Comparison of ENCODE assay signal across 21 cellular contexts in the genomic region with DNA sequence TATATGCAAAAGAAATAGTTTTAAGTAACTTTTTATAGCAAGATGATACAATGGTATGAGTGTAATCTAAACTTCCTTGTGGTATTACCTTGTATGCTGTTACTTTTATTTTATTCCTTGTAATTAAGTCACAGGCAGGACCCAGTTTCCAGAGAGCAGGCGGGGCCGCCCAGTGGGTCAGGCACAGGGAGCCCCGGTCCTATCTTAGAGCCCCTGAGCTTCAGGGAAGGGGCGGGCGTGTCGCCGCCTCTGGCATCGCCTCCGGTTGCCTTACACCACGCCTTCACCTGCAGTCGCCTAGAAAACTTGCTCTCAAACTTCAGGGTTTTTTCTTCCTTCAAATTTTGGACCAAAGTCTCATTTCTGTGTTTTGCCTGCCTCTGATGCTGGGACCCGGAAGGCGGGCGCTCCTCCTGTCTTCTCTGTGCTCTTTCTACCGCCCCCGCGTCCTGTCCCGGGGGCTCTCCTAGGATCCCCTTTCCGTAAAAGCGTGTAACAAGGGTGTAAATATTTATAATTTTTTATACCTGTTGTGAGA. TPM values are rescaled to one million over a fixed set of nuclear protein-coding genes. Genes with fewer than 3 reads are reported as not detected.
DNase-seq lines count a peak whose midpoint lies in the region; TF ChIP-seq lines count a peak whose summit lies in the region.
"Had no signal": no experiment of that assay in that cellular context is flagged by ENCODE, and none has a peak within 500 bp of the region (broad histone marks: within the 10 kb centered on the region; RNA-seq: fewer than 3 reads in every experiment).

No MANE protein-coding gene starts in this region.

- intact Hi-C loops in A673 (cut with micrococcal nuclease; ENCODE audit: unreplicated experiment): no loop called here

- H3K27ac ChIP-seq in A673 (ENCODE audit: low read depth, low read length, poor library complexity, severe bottlenecking): peak overlapping the region; percentile 56
- H3K27ac ChIP-seq in HL-60 (replicated peaks): peak overlapping the region; percentile 62
- H3K27ac ChIP-seq: body of pancreas, coronary artery, epithelial cell of prostate, gastrocnemius medialis had no signal

- TSS peak; percentile 56 for BruUV-seq in A673 (replicated peaks; lab: Mats Ljungman, UMichigan)

- peaks cover 42% of the 10 kb centered on the region for H3K36me3 Mint-ChIP-seq in endothelial cell (ENCODE audit: low read depth, unreplicated experiment)

- no peaks in the 10 kb centered on the region for H3K27me3 ChIP-seq in A673 (replicated peaks; ENCODE audit: insufficient read depth, low read depth, low read length, poor library complexity)
- no peaks in the 10 kb centered on the region for H3K27me3 ChIP-seq in HL-60 (ENCODE audit: insufficient read depth, poor library complexity, severe bottlenecking)
- H3K27me3 ChIP-seq: body of pancreas, gastrocnemius medialis had no signal

- peaks cover 25% of the 10 kb centered on the region for H3K4me1 ChIP-seq in A673 (ENCODE audit: insufficient read depth, low read length, poor library complexity, severe bottlenecking)
- H3K4me1 ChIP-seq: body of pancreas, gastrocnemius medialis had no signal

- H3K4me3 ChIP-seq in A673 (ENCODE audit: low read depth, low read length, poor library complexity, severe bottlenecking) (no peak overlapping the region), HL-60 (replicated peaks; ENCODE audit: insufficient read depth, low read length) (no peak overlapping the region; the same call in 1 of the 2 replicates)
- H3K4me3 ChIP-seq: body of pancreas, coronary artery, gastrocnemius medialis had no signal

- H3K4me3 Mint-ChIP-seq in endothelial cell (ENCODE audit: unreplicated experiment): no peak overlapping the region
- H3K4me3 Mint-ChIP-seq: CD8-positive, alpha-beta T cell had no signal

- DNase-seq in A673 (ENCODE audit: low spot score) (no peak), HL-60 (ENCODE audit: low read depth in 1 of 2, low spot score in 1 of 2) (no peak), endothelial cell (ENCODE audit: low spot score) (no peak), COLO668 (lab: John Stamatoyannopoulos, UW; ENCODE audit: unreplicated experiment) (no peak), foreskin melanocyte (no peak), GDM1 (lab: John Stamatoyannopoulos, UW) (no peak)
- DNase-seq: activated T-cell treated with anti-CD3 and anti-CD28 coated beads for 4 hours; body of pancreas; gastrocnemius medialis; left cardiac atrium; NCI-H1694 treated with DMSO at 0.1 percent for 48 hours; NK-92 treated with Interleukin-12 subunit alpha and Interleukin-12 subunit beta, amount 100 ng/mL, for 24 hours had no signal

- no peak for TF ChIP-seq CTCF in A673 (conservative IDR thresholded peaks at IDR 0.05; ENCODE audit: low read depth, low read length)
- no peak for TF ChIP-seq CTCF in HL-60 (IDR thresholded peaks at IDR 0.05; ENCODE audit: insufficient read depth, low read length)
- TF ChIP-seq CTCF in endothelial cell (IDR thresholded peaks at IDR 0.05; ENCODE audit: unreplicated experiment): no peak

- peak overlapping the region; percentile 9 for H3K27ac Mint-ChIP-seq in endothelial cell (ENCODE audit: unreplicated experiment)
- H3K27ac Mint-ChIP-seq: CD8-positive, alpha-beta T cell had no signal

- H3K36me3 ChIP-seq in A673 (ENCODE audit: insufficient read depth, low read length, poor library complexity, severe bottlenecking): peaks cover 68% of the 10 kb centered on the region

- peaks cover 35% of the 10 kb centered on the region for H3K27me3 Mint-ChIP-seq in endothelial cell (ENCODE audit: unreplicated experiment)

- H3K9me3 Mint-ChIP-seq in endothelial cell (ENCODE audit: unreplicated experiment): no peaks in the 10 kb centered on the region
- H3K9me3 Mint-ChIP-seq: CD8-positive, alpha-beta T cell had no signal

- CTCF ChIA-PET in A673 (lab: Charles Lee): no interaction called here

- POLR2A ChIA-PET in A673 (lab: Charles Lee; ENCODE audit: low non-redundant PET): no interaction called here

- no peaks in the 10 kb centered on the region for H3K9me3 ChIP-seq in A673 (ENCODE audit: low read depth, low read length, poor library complexity, severe bottlenecking)
- H3K9me3 ChIP-seq: body of pancreas, gastrocnemius medialis had no signal

- H3K4me1 Mint-ChIP-seq in endothelial cell (ENCODE audit: unreplicated experiment): peaks cover 15% of the 10 kb centered on the region

RNA-seq across cellular contexts. Expression of a gene that starts 10.2 kb away (rescaled TPM):
- total RNA-seq in A673 (2021) (13.3 and 20.1 TPM in 2 replicates), endothelial cell (ENCODE audit: unreplicated experiment) (17.6 TPM)
- total RNA-seq: activated naive CD4-positive, alpha-beta T cell treated with anti-CD3 and anti-CD28 coated beads, Interleukin-2, amount 50 U/mL, for 72 hours; body of pancreas; CD8-positive, alpha-beta T cell; gastrocnemius medialis; subcutaneous adipose tissue had no signal

RNA-seq across cellular contexts. Expression of a gene that starts 14.3 kb away (rescaled TPM):
- total RNA-seq in A673 (2021) (713 and 800 TPM in 2 replicates), endothelial cell (ENCODE audit: unreplicated experiment) (614 TPM)

RNA-seq across cellular contexts. Expression of a gene that starts 16.1 kb away (rescaled TPM):
- total RNA-seq in A673 (2021): not detected in 2 replicates
- 0.21 TPM for total RNA-seq in endothelial cell (ENCODE audit: unreplicated experiment)
- total RNA-seq: activated naive CD4-positive, alpha-beta T cell treated with anti-CD3 and anti-CD28 coated beads, Interleukin-2, amount 50 U/mL, for 72 hours; Daoy; gastrocnemius medialis; M059J; mucosa of gallbladder had no signal

RNA-seq across cellular contexts. Expression of a gene that starts 29.2 kb away (rescaled TPM):
- total RNA-seq in A673 (2021) (not detected in 2 replicates), endothelial cell (ENCODE audit: unreplicated experiment) (not detected)
- total RNA-seq: activated naive CD4-positive, alpha-beta T cell treated with anti-CD3 and anti-CD28 coated beads, Interleukin-2, amount 50 U/mL, for 72 hours; CD8-positive, alpha-beta T cell; Daoy; left cardiac atrium; M059J; mucosa of gallbladder; osteocyte; subcutaneous adipose tissue had no signal

RNA-seq across cellular contexts. Expression of a gene that starts 40.5 kb away (rescaled TPM):
- total RNA-seq in A673 (2021): not detected in 2 replicates
- total RNA-seq in endothelial cell (ENCODE audit: unreplicated experiment): not detected
- total RNA-seq: activated naive CD4-positive, alpha-beta T cell treated with anti-CD3 and anti-CD28 coated beads, Interleukin-2, amount 50 U/mL, for 72 hours; body of pancreas; CD8-positive, alpha-beta T cell; Daoy; M059J; mucosa of gallbladder had no signal
